ENCODE assay signal across 8 cellular contexts in the genomic region with DNA sequence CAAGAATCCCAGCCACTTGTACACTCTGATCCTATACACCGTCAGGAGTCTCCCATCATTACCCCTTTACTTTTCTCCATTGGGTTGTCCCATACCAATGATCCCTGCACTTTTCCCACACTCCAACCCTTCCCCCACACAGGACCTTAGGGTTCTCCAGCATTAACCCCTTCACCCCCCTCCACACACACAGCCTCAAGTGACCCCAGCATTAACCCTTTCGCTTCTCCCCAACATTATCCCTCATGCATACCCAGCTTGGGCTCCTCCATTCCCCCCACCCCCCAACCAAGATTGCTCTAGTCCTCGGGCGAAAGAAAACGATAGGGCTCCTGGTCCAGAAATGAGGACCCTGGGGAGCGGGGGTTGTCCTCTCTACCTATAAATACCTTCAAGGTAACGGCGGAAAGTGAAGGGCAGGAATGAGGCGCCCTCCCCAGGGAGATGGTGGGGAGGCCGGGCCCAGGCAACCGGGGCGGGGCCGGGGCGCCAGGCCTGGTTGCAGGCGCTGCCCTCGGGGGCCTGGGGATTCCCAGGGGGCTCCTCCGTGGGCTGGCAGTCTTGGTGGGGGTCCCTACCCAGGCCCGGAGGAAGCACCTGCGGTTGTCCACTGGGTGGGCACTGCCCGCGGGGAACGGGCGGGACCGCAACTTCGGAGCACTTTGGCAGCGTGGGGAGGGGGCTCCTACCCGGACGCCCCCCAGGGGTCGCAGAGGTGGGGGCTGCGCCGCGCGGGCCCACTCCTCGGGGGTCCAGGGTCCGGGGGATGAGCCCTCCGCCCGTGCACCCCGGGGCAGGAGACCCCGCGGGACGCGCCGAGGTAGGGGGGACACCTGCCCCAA. TPM values are rescaled to one million over a fixed set of nuclear protein-coding genes. Genes with fewer than 3 reads are reported as not detected.
DNase-seq lines count a peak whose midpoint lies in the region; ATAC-seq and TF ChIP-seq lines count a peak whose summit lies in the region.

No MANE protein-coding gene starts in this region.

- no peaks in the 10 kb centered on the region for H3K9me3 Mint-ChIP-seq in activated naive CD4-positive, alpha-beta T cell treated with anti-CD3 and anti-CD28 coated beads, Interleukin-2, amount 50 U/mL, for 24 hours

- no peaks in the 10 kb centered on the region for H3K27me3 Mint-ChIP-seq in activated naive CD4-positive, alpha-beta T cell treated with anti-CD3 and anti-CD28 coated beads, Interleukin-2, amount 50 U/mL, for 24 hours

- no peak for DNase-seq in activated naive CD4-positive, alpha-beta T cell treated with anti-CD3 and anti-CD28 coated beads, Interleukin-2, amount 50 U/mL, for 16 hours
- DNase-seq in RKO (ENCODE audit: low spot score) (peak; percentile 43), esophagus muscularis mucosa (ENCODE audit: extremely low spot score) (no peak), NCI-H146 (lab: John Stamatoyannopoulos, UW) (no peak)

- H3K4me1 ChIP-seq in esophagus muscularis mucosa (peaks cover 31 to 53% (median 40%) of the 10 kb centered on the region in 4 donors), rectal smooth muscle tissue (ENCODE audit: control insufficient read depth, insufficient read depth, low read length) (peaks cover 11% of the 10 kb centered on the region)

- TF ChIP-seq CTCF in esophagus muscularis mucosa (IDR thresholded peaks at IDR 0.05): no peak

- H3K27ac Mint-ChIP-seq in activated naive CD4-positive, alpha-beta T cell treated with anti-CD3 and anti-CD28 coated beads, Interleukin-2, amount 50 U/mL, for 24 hours: peak overlapping the region; percentile 83

- ATAC-seq in HG02763 (IDR thresholded peaks at IDR 0.05; ENCODE audit: unreplicated experiment) (no peak), HG03159 (IDR thresholded peaks at IDR 0.05; ENCODE audit: unreplicated experiment) (no peak)

- H3K9me3 ChIP-seq in esophagus muscularis mucosa: no peaks in the 10 kb centered on the region

- TF ChIP-seq EP300 in esophagus muscularis mucosa (IDR thresholded peaks at IDR 0.05): no peak

- peak overlapping the region; percentile 68 for H3K4me3 Mint-ChIP-seq in activated naive CD4-positive, alpha-beta T cell treated with anti-CD3 and anti-CD28 coated beads, Interleukin-2, amount 50 U/mL, for 24 hours

- H3K4me3 ChIP-seq in esophagus muscularis mucosa (peak overlapping the region; percentile 72 to 93 (median 78)), rectal smooth muscle tissue (ENCODE audit: low read length) (peak overlapping the region; percentile 75)

- peaks cover 0 to 3% (median 0%) of the 10 kb centered on the region in 4 donors for H3K27me3 ChIP-seq in esophagus muscularis mucosa
- H3K27me3 ChIP-seq in rectal smooth muscle tissue (ENCODE audit: control insufficient read depth, insufficient read depth, low read length): no peaks in the 10 kb centered on the region

- H3K36me3 Mint-ChIP-seq in activated naive CD4-positive, alpha-beta T cell treated with anti-CD3 and anti-CD28 coated beads, Interleukin-2, amount 50 U/mL, for 24 hours: peaks cover 8% of the 10 kb centered on the region

- H3K36me3 ChIP-seq in esophagus muscularis mucosa (peaks cover 0 to 36% (median 16%) of the 10 kb centered on the region in 4 donors), rectal smooth muscle tissue (ENCODE audit: control insufficient read depth, insufficient read depth, low read length) (no peaks in the 10 kb centered on the region)

- intact Hi-C loops in esophagus muscularis mucosa (cut with DNase I): no loop called here

- peaks cover 25% of the 10 kb centered on the region for H3K4me1 Mint-ChIP-seq in activated naive CD4-positive, alpha-beta T cell treated with anti-CD3 and anti-CD28 coated beads, Interleukin-2, amount 50 U/mL, for 24 hours

- peak overlapping the region; percentile 68 for H3K9ac ChIP-seq in rectal smooth muscle tissue (ENCODE audit: low read length)

- 6% methylated on average over 16 of the region's 43 CpGs for WGBS in esophagus muscularis mucosa

- H3K27ac ChIP-seq in esophagus muscularis mucosa (replicated peaks in 1 of 4): peak overlapping the region; percentile 78 to 88 (median 88)
- peak overlapping the region; percentile 58 for H3K27ac ChIP-seq in rectal smooth muscle tissue (ENCODE audit: low read depth, low read length)

- no peak for TF ChIP-seq POLR2A in esophagus muscularis mucosa (IDR thresholded peaks at IDR 0.05; ENCODE audit: low read depth)

RNA-seq across cellular contexts. Expression of a gene that starts 0.8 kb away (rescaled TPM):
- total RNA-seq in esophagus muscularis mucosa: 10 to 100 TPM; 36.1 to 74.3 (median 50.3) TPM

RNA-seq across cellular contexts. Expression of a gene that starts 15.3 kb away (rescaled TPM):
- 1 to 10 TPM; 2.5 to 3.9 (median 2.8) TPM for total RNA-seq in esophagus muscularis mucosa

RNA-seq across cellular contexts. Expression of a gene that starts 30.2 kb away (rescaled TPM):
- 10 to 100 TPM; 52.8 to 87.8 (median 69.4) TPM for total RNA-seq in esophagus muscularis mucosa

RNA-seq across cellular contexts. Expression of a gene that starts 30.3 kb away (rescaled TPM):
- total RNA-seq in esophagus muscularis mucosa: not detected

RNA-seq across cellular contexts. Expression of a gene that starts 59.3 kb away (rescaled TPM):
- not detected for total RNA-seq in esophagus muscularis mucosa
